Comparison of ENCODE assay signal across 12 cellular contexts in the genomic region with DNA sequence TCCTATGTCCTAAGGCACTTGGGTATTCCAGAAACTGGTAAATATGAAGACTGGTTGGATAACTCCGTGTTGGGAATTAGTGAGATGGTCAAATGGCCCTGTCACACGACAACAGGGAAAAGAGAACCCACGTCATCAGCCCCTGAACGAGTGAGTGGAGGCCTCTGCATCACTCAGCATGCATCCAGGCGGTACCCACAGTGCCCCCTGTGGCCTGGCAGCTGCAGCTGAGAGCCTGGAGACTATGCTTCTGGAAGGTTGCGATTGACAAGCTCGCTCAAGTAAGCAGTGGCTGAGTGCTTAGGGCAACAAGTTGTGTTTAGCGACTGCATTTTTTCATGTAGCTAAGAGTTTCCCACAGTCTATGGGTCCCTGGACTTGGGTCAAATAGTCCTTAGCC. TPM values are rescaled to one million over a fixed set of nuclear protein-coding genes. Genes with fewer than 3 reads are reported as not detected.
DNase-seq lines count a peak whose midpoint lies in the region; ATAC-seq and TF ChIP-seq lines count a peak whose summit lies in the region.
"Had no signal": no experiment of that assay in that cellular context is flagged by ENCODE, and none has a peak within 500 bp of the region (broad histone marks: within the 10 kb centered on the region; RNA-seq: fewer than 3 reads in every experiment).

No MANE protein-coding gene starts in this region.

- intact Hi-C loops in heart left ventricle (cut with DNase I): loop anchor here in 1 of 10 donors (5.0 kb wide), 1 partner anchor 49 kb away; no protein-coding TSS in a partner anchor
- intact Hi-C loops in Right ventricle myocardium inferior (cut with DNase I): loop anchor here (5.0 kb wide), 1 partner anchor 34 kb away; no protein-coding TSS in a partner anchor
- intact Hi-C loops in ascending aorta (cut with DNase I): loop anchor here (2.0 kb wide), 1 partner anchor 34 kb away; no protein-coding TSS in a partner anchor
- intact Hi-C loops in transverse colon (cut with DNase I; ENCODE audit: low total_unique reads): no loop called here

- no peaks in the 10 kb centered on the region for H3K9me3 Mint-ChIP-seq in stimulated activated memory B cell treated with anti-CD40 and anti-IgM and Interleukin-4, amounts not matched to agents 10 μg/mL and 1 μg/mL and 100 μg/mL, for 72 hours
- H3K9me3 Mint-ChIP-seq: neural crest cell; stimulated activated naive CD8-positive, alpha-beta T cell treated with anti-CD3 and anti-CD28 coated beads, Interleukin-15, Interleukin-2, amounts not matched to agents 100 ng/mL and 50 ng/mL, for 24 hours had no signal

- H3K27me3 Mint-ChIP-seq in stimulated activated memory B cell treated with anti-CD40 and anti-IgM and Interleukin-4, amounts not matched to agents 10 μg/mL and 1 μg/mL and 100 μg/mL, for 72 hours: peaks cover 8% of the 10 kb centered on the region

- no peak overlapping the region for H3K4me3 Mint-ChIP-seq in stimulated activated memory B cell treated with anti-CD40 and anti-IgM and Interleukin-4, amounts not matched to agents 10 μg/mL and 1 μg/mL and 100 μg/mL, for 72 hours
- H3K4me3 Mint-ChIP-seq: activated CD8-positive, alpha-beta memory T cell treated with anti-CD3 and anti-CD28 coated beads, Interleukin-2, amount 10 ng/mL, durations not matched to agents 7 days and 5 days; neural crest cell; stimulated activated naive CD8-positive, alpha-beta T cell treated with anti-CD3 and anti-CD28 coated beads, Interleukin-15, Interleukin-2, amounts not matched to agents 100 ng/mL and 50 ng/mL, for 24 hours had no signal

- no peaks in the 10 kb centered on the region for H3K9me3 ChIP-seq in heart left ventricle
- H3K9me3 ChIP-seq in ascending aorta: no peaks in the 10 kb centered on the region
- no peaks in the 10 kb centered on the region for H3K9me3 ChIP-seq in transverse colon

- in situ Hi-C loops in transverse colon (cut with MboI; ENCODE audit: low pct_ligation_motif_present in 1 of 4, low pct_unique_long_range_greater_than_20kb in 1 of 4, low sequenced_read_pairs in 3 of 4): no loop called here

- ATAC-seq in heart left ventricle (no peak), Right ventricle myocardium inferior (no peak), HG02884 (IDR thresholded peaks at IDR 0.05; ENCODE audit: unreplicated experiment) (no peak)
- no peak for ATAC-seq in stimulated activated memory B cell treated with anti-CD40 and anti-IgM and Interleukin-4, amounts not matched to agents 10 μg/mL and 1 μg/mL and 100 μg/mL, for 72 hours
- ATAC-seq: activated CD8-positive, alpha-beta memory T cell treated with anti-CD3 and anti-CD28 coated beads, Interleukin-2, amount 10 ng/mL, durations not matched to agents 7 days and 5 days had no signal

- TF ChIP-seq POLR2A in heart left ventricle (IDR thresholded peaks at IDR 0.05): no peak
- no peak for TF ChIP-seq POLR2A in transverse colon (IDR thresholded peaks at IDR 0.05)

- H3K27ac ChIP-seq in heart left ventricle: peak overlapping the region in 10 of 12 donors; percentile 4 to 91 (median 78)
- peak overlapping the region; percentile 81 to 92 for H3K27ac ChIP-seq in ascending aorta
- H3K27ac ChIP-seq in transverse colon: peak overlapping the region; percentile 62 to 84 (median 81)

- TF ChIP-seq CTCF in heart left ventricle (IDR thresholded peaks at IDR 0.05): peak in 4 of 12 donors; percentile 11 to 23 (median 16)
- TF ChIP-seq CTCF in ascending aorta (IDR thresholded peaks at IDR 0.05): peak in 2 of 3 experiments; percentile 37 to 54
- peak in 2 of 5 experiments; percentile 11 to 23 for TF ChIP-seq CTCF in transverse colon (IDR thresholded peaks at IDR 0.05)

- 85 to 91% (median 86%) methylated on average over 8 of the region's 8 CpGs for WGBS in heart left ventricle, 4 donors
- 20 to 68% methylated on average over 1 to 8 of the region's 8 CpGs for WGBS in transverse colon (ENCODE audit: low coverage in 1 of 2), 2 donors

- no peaks in the 10 kb centered on the region for H3K4me1 Mint-ChIP-seq in stimulated activated memory B cell treated with anti-CD40 and anti-IgM and Interleukin-4, amounts not matched to agents 10 μg/mL and 1 μg/mL and 100 μg/mL, for 72 hours
- H3K4me1 Mint-ChIP-seq: activated CD8-positive, alpha-beta memory T cell treated with anti-CD3 and anti-CD28 coated beads, Interleukin-2, amount 10 ng/mL, durations not matched to agents 7 days and 5 days had no signal

- H3K36me3 ChIP-seq in heart left ventricle: peaks cover 0 to 26% (median 11%) of the 10 kb centered on the region in 9 donors
- H3K36me3 ChIP-seq in ascending aorta: peaks cover 6 to 10% of the 10 kb centered on the region in 2 donors
- no peaks in the 10 kb centered on the region for H3K36me3 ChIP-seq in transverse colon

- H3K4me1 ChIP-seq in heart left ventricle (peaks cover 6 to 63% (median 47%) of the 10 kb centered on the region in 12 donors), ascending aorta (peaks cover 23 to 55% of the 10 kb centered on the region in 2 donors), transverse colon (peaks cover 6 to 31% (median 15%) of the 10 kb centered on the region in 4 donors)

- H3K4me3 ChIP-seq in heart left ventricle: no peak overlapping the region
- H3K4me3 ChIP-seq in ascending aorta: no peak overlapping the region
- no peak overlapping the region for H3K4me3 ChIP-seq in transverse colon

- TF ChIP-seq EP300 in transverse colon (IDR thresholded peaks at IDR 0.05; ENCODE audit: low read depth): no peak

- H3K27ac Mint-ChIP-seq in stimulated activated memory B cell treated with anti-CD40 and anti-IgM and Interleukin-4, amounts not matched to agents 10 μg/mL and 1 μg/mL and 100 μg/mL, for 72 hours: no peak overlapping the region
- H3K27ac Mint-ChIP-seq: activated CD8-positive, alpha-beta memory T cell treated with anti-CD3 and anti-CD28 coated beads, Interleukin-2, amount 10 ng/mL, durations not matched to agents 7 days and 5 days; stimulated activated naive CD8-positive, alpha-beta T cell treated with anti-CD3 and anti-CD28 coated beads, Interleukin-15, Interleukin-2, amounts not matched to agents 100 ng/mL and 50 ng/mL, for 24 hours had no signal

- H3K27me3 ChIP-seq in heart left ventricle: no peaks in the 10 kb centered on the region
- H3K27me3 ChIP-seq in ascending aorta: no peaks in the 10 kb centered on the region
- no peaks in the 10 kb centered on the region for H3K27me3 ChIP-seq in transverse colon

- DNase-seq in heart left ventricle: no peak
- DNase-seq in Right ventricle myocardium inferior (ENCODE audit: missing footprints): no peak
- DNase-seq in ascending aorta (ENCODE audit: low spot score in 2 of 2): peak in 1 of 2 donors; percentile 81
- peak; percentile 39 for DNase-seq in left kidney (ENCODE audit: low read depth, low spot score)
- no peak for DNase-seq in transverse colon
- DNase-seq in COLO668 (lab: John Stamatoyannopoulos, UW; ENCODE audit: unreplicated experiment): no peak
- DNase-seq: activated CD8-positive, alpha-beta memory T cell treated with anti-CD3 and anti-CD28 coated beads, Interleukin-2, amount 10 ng/mL, durations not matched to agents 7 days and 5 days; NCI-H187 had no signal

- H3K36me3 Mint-ChIP-seq in stimulated activated memory B cell treated with anti-CD40 and anti-IgM and Interleukin-4, amounts not matched to agents 10 μg/mL and 1 μg/mL and 100 μg/mL, for 72 hours: no peaks in the 10 kb centered on the region
- H3K36me3 Mint-ChIP-seq: activated CD8-positive, alpha-beta memory T cell treated with anti-CD3 and anti-CD28 coated beads, Interleukin-2, amount 10 ng/mL, durations not matched to agents 7 days and 5 days had no signal

RNA-seq across cellular contexts. Expression of a gene that starts 55.9 kb away (rescaled TPM):
- total RNA-seq in heart left ventricle (100 to 1,000 TPM in 8 of 9 donors, 10 to 100 TPM in 1; 94.0 to 377 (median 166) TPM), Right ventricle myocardium inferior (126 TPM), ascending aorta (1,227 TPM), transverse colon (100 to 1,000 TPM in 2 of 4 donors, 10 to 100 TPM in 2; 75.1 to 322 (median 115) TPM)
- 100 to 1,000 TPM in 1 of 2 donors, 10 to 100 TPM in 1; 92.4 to 220 TPM for polyA plus RNA-seq in heart left ventricle
- total RNA-seq: activated CD8-positive, alpha-beta memory T cell treated with anti-CD3 and anti-CD28 coated beads, Interleukin-2, amount 10 ng/mL, durations not matched to agents 7 days and 5 days had no signal

RNA-seq across cellular contexts. Expression of a gene that starts 56.1 kb away (rescaled TPM):
- 100 to 1,000 TPM in 8 of 9 donors, 10 to 100 TPM in 1; 91.9 to 428 (median 184) TPM for total RNA-seq in heart left ventricle
- 100 to 1,000 TPM in 1 of 2 donors, 10 to 100 TPM in 1; 52.6 to 194 TPM for polyA plus RNA-seq in heart left ventricle
- 128 TPM for total RNA-seq in Right ventricle myocardium inferior
- 756 TPM for total RNA-seq in ascending aorta
- total RNA-seq in transverse colon: 100 to 1,000 TPM in 2 of 4 donors, 10 to 100 TPM in 2; 46.4 to 180 (median 99.2) TPM
- total RNA-seq: activated CD8-positive, alpha-beta memory T cell treated with anti-CD3 and anti-CD28 coated beads, Interleukin-2, amount 10 ng/mL, durations not matched to agents 7 days and 5 days had no signal
